20 cellular contexts compared by ENCODE assay signal in genomic region chr7:132932321-132933075, GRCh38.
DNase-seq lines count a peak whose midpoint lies in the region; ATAC-seq and TF ChIP-seq lines count a peak whose summit lies in the region.
"Had no signal": no experiment of that assay in that cellular context is flagged by ENCODE, and none has a peak within 500 bp of the region (broad histone marks: within the 10 kb centered on the region; RNA-seq: fewer than 3 reads in every experiment).

No MANE protein-coding gene starts in this region.

- H3K79me2 ChIP-seq in hepatocyte, result peaks cover 3% of the 10 kb centered on the region

- H4K20me1 ChIP-seq in hepatocyte (ENCODE audit: insufficient read depth, poor library complexity, severe bottlenecking), result no peaks in the 10 kb centered on the region

- H3K4me1 Mint-ChIP-seq in activated CD8-positive, alpha-beta T cell treated with anti-CD3 and anti-CD28 coated beads for 36 hours (ENCODE audit: low read depth), result peaks cover 14% of the 10 kb centered on the region
- no peaks in the 10 kb centered on the region for H3K4me1 Mint-ChIP-seq in activated CD8-positive, alpha-beta T cell treated with anti-CD3 and anti-CD28 coated beads, Interleukin-2, amount 10 ng/mL, durations not matched to agents 7 days and 5 days (ENCODE audit: low read depth)
- peaks cover 17% of the 10 kb centered on the region for H3K4me1 Mint-ChIP-seq in activated CD4-positive, alpha-beta memory T cell treated with anti-CD3 and anti-CD28 coated beads for 36 hours (ENCODE audit: low read depth)
- peaks cover 27% of the 10 kb centered on the region for H3K4me1 Mint-ChIP-seq in stimulated activated effector memory CD8-positive, alpha-beta T cell treated with anti-CD3 and anti-CD28 coated beads, Interleukin-12 subunit alpha, Interleukin-12 subunit beta, amount 100 ng/mL, for 72 hours

- WGBS in hepatocyte (ENCODE audit: low lambda C conversion rate, missing lambda C conversion rate), result 80% methylated on average over 7 of the region's 7 CpGs

- H3K4me1 ChIP-seq in hepatocyte (ENCODE audit: insufficient read depth), result no peaks in the 10 kb centered on the region
- H3K4me1 ChIP-seq: A549, colonic mucosa, lower lobe of right lung had no signal

- H3K27ac Mint-ChIP-seq in activated CD8-positive, alpha-beta T cell treated with anti-CD3 and anti-CD28 coated beads for 36 hours, result peak overlapping the region; percentile 66
- no peak overlapping the region for H3K27ac Mint-ChIP-seq in activated CD8-positive, alpha-beta T cell treated with anti-CD3 and anti-CD28 coated beads, Interleukin-2, amount 10 ng/mL, durations not matched to agents 7 days and 5 days
- peak overlapping the region; percentile 75 for H3K27ac Mint-ChIP-seq in activated CD4-positive, alpha-beta memory T cell treated with anti-CD3 and anti-CD28 coated beads for 36 hours
- H3K27ac Mint-ChIP-seq in stimulated activated effector memory CD8-positive, alpha-beta T cell treated with anti-CD3 and anti-CD28 coated beads, Interleukin-12 subunit alpha, Interleukin-12 subunit beta, amount 100 ng/mL, for 72 hours, result peak overlapping the region; percentile 87
- H3K27ac Mint-ChIP-seq: CD4-positive, CD25-positive, alpha-beta regulatory T cell had no signal

- DNase-seq in activated CD8-positive, alpha-beta T cell treated with anti-CD3 and anti-CD28 coated beads for 36 hours, result no peak
- no peak for DNase-seq in activated CD8-positive, alpha-beta T cell treated with anti-CD3 and anti-CD28 coated beads, Interleukin-2, amount 10 ng/mL, durations not matched to agents 7 days and 5 days
- DNase-seq in activated CD4-positive, alpha-beta memory T cell treated with anti-CD3 and anti-CD28 coated beads for 36 hours, result no peak
- DNase-seq in hepatocyte (ENCODE audit: low spot score) (no peak), OCI-M2 (lab: John Stamatoyannopoulos, UW; ENCODE audit: unreplicated experiment) (no peak), head of caudate nucleus (no peak), HCEC 1CT (no peak)
- DNase-seq in stimulated activated effector memory CD8-positive, alpha-beta T cell treated with anti-CD3 and anti-CD28 coated beads, Interleukin-12 subunit alpha, Interleukin-12 subunit beta, amount 100 ng/mL, for 72 hours (ENCODE audit: low spot score in 2 of 2), result no peak
- DNase-seq: activated effector memory CD4-positive, alpha-beta T cell treated with anti-CD3 and anti-CD28 coated beads, Interleukin-2, amount 50 U/mL, for 16 hours; colonic mucosa; lower lobe of right lung; naive B cell; NCI-H1694; NCI-H446; NK-92 treated with Interleukin-12 subunit alpha and Interleukin-12 subunit beta, amount 100 ng/mL, for 24 hours; upper lobe of left lung had no signal

- no peak overlapping the region for H3K4me3 Mint-ChIP-seq in activated CD8-positive, alpha-beta T cell treated with anti-CD3 and anti-CD28 coated beads for 36 hours
- H3K4me3 Mint-ChIP-seq in activated CD8-positive, alpha-beta T cell treated with anti-CD3 and anti-CD28 coated beads, Interleukin-2, amount 10 ng/mL, durations not matched to agents 7 days and 5 days, result no peak overlapping the region
- H3K4me3 Mint-ChIP-seq in activated CD4-positive, alpha-beta memory T cell treated with anti-CD3 and anti-CD28 coated beads for 36 hours, result no peak overlapping the region
- H3K4me3 Mint-ChIP-seq in stimulated activated effector memory CD8-positive, alpha-beta T cell treated with anti-CD3 and anti-CD28 coated beads, Interleukin-12 subunit alpha, Interleukin-12 subunit beta, amount 100 ng/mL, for 72 hours, result peak overlapping the region; percentile 37
- H3K4me3 Mint-ChIP-seq: CD4-positive, CD25-positive, alpha-beta regulatory T cell; naive B cell; stimulated activated naive CD8-positive, alpha-beta T cell treated with anti-CD3 and anti-CD28 coated beads, Interleukin-15, Interleukin-2, amounts not matched to agents 100 ng/mL and 50 ng/mL, for 24 hours had no signal

- CTCF ChIA-PET in activated CD8-positive, alpha-beta T cell treated with anti-CD3 and anti-CD28 coated beads for 36 hours (lab: Charles Lee), result no interaction called here
- CTCF ChIA-PET in activated CD8-positive, alpha-beta T cell treated with anti-CD3 and anti-CD28 coated beads, Interleukin-2, amount 10 ng/mL, durations not matched to agents 7 days and 5 days (lab: Charles Lee), result no interaction called here
- CTCF ChIA-PET in activated CD4-positive, alpha-beta memory T cell treated with anti-CD3 and anti-CD28 coated beads for 36 hours (lab: Charles Lee), result no interaction called here

- H3K9me3 Mint-ChIP-seq in activated CD8-positive, alpha-beta T cell treated with anti-CD3 and anti-CD28 coated beads for 36 hours, result peaks cover 2% of the 10 kb centered on the region
- no peaks in the 10 kb centered on the region for H3K9me3 Mint-ChIP-seq in activated CD8-positive, alpha-beta T cell treated with anti-CD3 and anti-CD28 coated beads, Interleukin-2, amount 10 ng/mL, durations not matched to agents 7 days and 5 days (ENCODE audit: insufficient read depth)
- peaks cover 12% of the 10 kb centered on the region for H3K9me3 Mint-ChIP-seq in activated CD4-positive, alpha-beta memory T cell treated with anti-CD3 and anti-CD28 coated beads for 36 hours
- peaks cover 3% of the 10 kb centered on the region for H3K9me3 Mint-ChIP-seq in stimulated activated effector memory CD8-positive, alpha-beta T cell treated with anti-CD3 and anti-CD28 coated beads, Interleukin-12 subunit alpha, Interleukin-12 subunit beta, amount 100 ng/mL, for 72 hours

- H3K27me3 ChIP-seq in hepatocyte, result no peaks in the 10 kb centered on the region
- H3K27me3 ChIP-seq: colonic mucosa, upper lobe of left lung had no signal

- intact Hi-C loops in activated CD8-positive, alpha-beta T cell treated with anti-CD3 and anti-CD28 coated beads for 36 hours (cut with micrococcal nuclease), result no loop called here
- intact Hi-C loops in activated CD4-positive, alpha-beta memory T cell treated with anti-CD3 and anti-CD28 coated beads for 36 hours (cut with micrococcal nuclease), result loop anchor here (2.0 kb wide), 1 partner anchor 276 kb away; no protein-coding TSS in a partner anchor
- intact Hi-C loops in head of caudate nucleus (cut with DNase I), result no loop called here

- peak overlapping the region; percentile 81 for H3K27ac ChIP-seq in hepatocyte
- H3K27ac ChIP-seq: A549, colonic mucosa, epithelial cell of prostate, lower lobe of right lung, upper lobe of left lung had no signal

- H3K36me3 Mint-ChIP-seq in activated CD8-positive, alpha-beta T cell treated with anti-CD3 and anti-CD28 coated beads for 36 hours (ENCODE audit: low read depth), result peaks cover 22% of the 10 kb centered on the region
- peaks cover 5% of the 10 kb centered on the region for H3K36me3 Mint-ChIP-seq in activated CD8-positive, alpha-beta T cell treated with anti-CD3 and anti-CD28 coated beads, Interleukin-2, amount 10 ng/mL, durations not matched to agents 7 days and 5 days (ENCODE audit: low read depth)
- peaks cover 30% of the 10 kb centered on the region for H3K36me3 Mint-ChIP-seq in activated CD4-positive, alpha-beta memory T cell treated with anti-CD3 and anti-CD28 coated beads for 36 hours
- H3K36me3 Mint-ChIP-seq in stimulated activated effector memory CD8-positive, alpha-beta T cell treated with anti-CD3 and anti-CD28 coated beads, Interleukin-12 subunit alpha, Interleukin-12 subunit beta, amount 100 ng/mL, for 72 hours, result no peaks in the 10 kb centered on the region

- TF ChIP-seq CTCF in activated CD8-positive, alpha-beta T cell treated with anti-CD3 and anti-CD28 coated beads for 36 hours (IDR thresholded peaks at IDR 0.05), result no peak
- no peak for TF ChIP-seq CTCF in hepatocyte (IDR thresholded peaks at IDR 0.05; ENCODE audit: poor library complexity)

- H2AFZ ChIP-seq in hepatocyte, result no peak overlapping the region

- H3K36me3 ChIP-seq in hepatocyte (replicated peaks; ENCODE audit: insufficient read depth, low read depth), result no peaks in the 10 kb centered on the region
- H3K36me3 ChIP-seq: colonic mucosa, lower lobe of right lung, upper lobe of left lung had no signal

- H3K9me3 ChIP-seq in hepatocyte (ENCODE audit: low read depth), result no peaks in the 10 kb centered on the region
- H3K9me3 ChIP-seq: A549, colonic mucosa, lower lobe of right lung had no signal

- H3K9me2 ChIP-seq in hepatocyte (replicated peaks; ENCODE audit: insufficient read depth), result no peaks in the 10 kb centered on the region

- no peaks in the 10 kb centered on the region for H3K27me3 Mint-ChIP-seq in activated CD8-positive, alpha-beta T cell treated with anti-CD3 and anti-CD28 coated beads for 36 hours
- H3K27me3 Mint-ChIP-seq in activated CD8-positive, alpha-beta T cell treated with anti-CD3 and anti-CD28 coated beads, Interleukin-2, amount 10 ng/mL, durations not matched to agents 7 days and 5 days (ENCODE audit: low read depth), result no peaks in the 10 kb centered on the region
- H3K27me3 Mint-ChIP-seq in activated CD4-positive, alpha-beta memory T cell treated with anti-CD3 and anti-CD28 coated beads for 36 hours, result no peaks in the 10 kb centered on the region
- H3K27me3 Mint-ChIP-seq: CD4-positive, CD25-positive, alpha-beta regulatory T cell; naive B cell; stimulated activated naive CD8-positive, alpha-beta T cell treated with anti-CD3 and anti-CD28 coated beads, Interleukin-15, Interleukin-2, amounts not matched to agents 100 ng/mL and 50 ng/mL, for 24 hours had no signal

- H3K4me3 ChIP-seq in hepatocyte, result no peak overlapping the region
- H3K4me3 ChIP-seq: A549, colonic mucosa, lower lobe of right lung, upper lobe of left lung had no signal

- H3K4me2 ChIP-seq in hepatocyte, result no peak overlapping the region
- H3K4me2 ChIP-seq: A549 had no signal

- no peak for ATAC-seq in activated CD8-positive, alpha-beta T cell treated with anti-CD3 and anti-CD28 coated beads for 36 hours
- no peak for ATAC-seq in activated CD8-positive, alpha-beta T cell treated with anti-CD3 and anti-CD28 coated beads, Interleukin-2, amount 10 ng/mL, durations not matched to agents 7 days and 5 days
- peak; percentile 43 for ATAC-seq in stimulated activated effector memory CD8-positive, alpha-beta T cell treated with anti-CD3 and anti-CD28 coated beads, Interleukin-12 subunit alpha, Interleukin-12 subunit beta, amount 100 ng/mL, for 72 hours
- ATAC-seq: A549, lower lobe of right lung had no signal

- POLR2A ChIA-PET in activated CD8-positive, alpha-beta T cell treated with anti-CD3 and anti-CD28 coated beads for 36 hours (lab: Charles Lee), result no interaction called here
- POLR2A ChIA-PET in activated CD8-positive, alpha-beta T cell treated with anti-CD3 and anti-CD28 coated beads, Interleukin-2, amount 10 ng/mL, durations not matched to agents 7 days and 5 days (lab: Charles Lee), result no interaction called here
- POLR2A ChIA-PET in activated CD4-positive, alpha-beta memory T cell treated with anti-CD3 and anti-CD28 coated beads for 36 hours (lab: Charles Lee), result no interaction called here
